In genomic region chr4:109033993-109034392, GRCh38 we compare ENCODE assay signal across 26 cellular contexts.
"Had no signal": no experiment of that assay in that cellular context is flagged by ENCODE, and none has a peak within 500 bp of the region (broad histone marks: within the 10 kb centered on the region; RNA-seq: fewer than 3 reads in every experiment).

No MANE protein-coding gene starts in this region.

- H3K4me3 ChIP-seq: stomach, suprapubic skin, testis, thoracic aorta, thyroid gland, tibial artery, tibial nerve, transverse colon, upper lobe of left lung, upper lobe of right lung, uterus, vagina had no signal

- ATAC-seq: stimulated activated effector memory CD8-positive, alpha-beta T cell treated with anti-CD3 and anti-CD28 coated beads, Interleukin-12 subunit alpha, Interleukin-12 subunit beta, amount 100 ng/mL, for 72 hours; stimulated activated memory B cell treated with anti-CD40 and anti-IgM and Interleukin-4, amounts not matched to agents 10 μg/mL and 1 μg/mL and 100 μg/mL, for 72 hours; stimulated activated naive B cell treated with anti-CD40 and anti-IgM and Interleukin-4, amounts not matched to agents 10 μg/mL and 1 μg/mL and 100 μg/mL, for 72 hours; stimulated activated naive CD8-positive, alpha-beta T cell treated with anti-CD3 and anti-CD28 coated beads, Interleukin-15, amount 100 ng/mL, for 72 hours; stimulated activated naive CD8-positive, alpha-beta T cell treated with anti-CD3 and anti-CD28 coated beads, Interleukin-15, Interleukin-2, amounts not matched to agents 100 U/mL and 50 U/mL, for 24 hours; upper lobe of right lung had no signal

- H3K27ac ChIP-seq: stomach, suprapubic skin, testis, thoracic aorta, thyroid gland, tibial artery, tibial nerve, transverse colon, upper lobe of left lung, upper lobe of right lung, uterus, vagina had no signal

- H3K36me3 ChIP-seq: stomach, suprapubic skin, thoracic aorta, thyroid gland, tibial artery, tibial nerve, transverse colon, upper lobe of left lung, upper lobe of right lung, uterus, vagina had no signal

- DNase-seq: stimulated activated CD4-positive, alpha-beta T cell treated with anti-CD3 and anti-CD28 coated beads, Interleukin-2, amount 100 ng/mL, for 48 hours; stimulated activated CD4-positive, alpha-beta T cell treated with anti-CD3 and anti-CD28 coated beads, Interleukin-4, amount 100 ng/mL, for 1 hour; stimulated activated CD4-positive, alpha-beta T cell treated with anti-CD3 and anti-CD28 coated beads, Interleukin-4, amount 100 ng/mL, for 24 hours; stimulated activated CD4-positive, alpha-beta T cell treated with anti-CD3 and anti-CD28 coated beads, Interleukin-4, amount 100 ng/mL, for 4 hours; stimulated activated CD8-positive, alpha-beta memory T cell treated with anti-CD3 and anti-CD28 coated beads, Interleukin-4, amount 100 ng/mL, for 48 hours; stimulated activated naive B cell treated with anti-CD40 and anti-IgM and Interleukin-4, amounts not matched to agents 10 μg/mL and 1 μg/mL and 100 μg/mL, for 72 hours; stimulated activated naive CD4-positive, alpha-beta T cell; stimulated activated naive CD4-positive, alpha-beta T cell treated with Interleukin-2 at 50 U/mL for 16 hours; stimulated activated naive CD8-positive, alpha-beta T cell treated with anti-CD3 and anti-CD28 coated beads, Interleukin-15, amount 100 ng/mL, for 72 hours; stimulated activated naive CD8-positive, alpha-beta T cell treated with anti-CD3 and anti-CD28 coated beads, Interleukin-15, Interleukin-2, amounts not matched to agents 100 U/mL and 50 U/mL, for 24 hours; stomach; substantia nigra; testis; thyroid gland; tibial artery; transverse colon; trophoblast cell; upper lobe of left lung; upper lobe of right lung; uterus had no signal

- H3K27me3 ChIP-seq: stomach, suprapubic skin, testis, thyroid gland, tibial artery, tibial nerve, transverse colon, upper lobe of left lung, upper lobe of right lung, uterus, vagina had no signal

- H3K9me3 ChIP-seq: stomach, suprapubic skin, testis, thoracic aorta, tibial artery, tibial nerve, transverse colon, upper lobe of left lung, upper lobe of right lung, uterus, vagina had no signal

- H3K4me1 ChIP-seq: stomach, suprapubic skin, testis, thyroid gland, tibial artery, tibial nerve, transverse colon, upper lobe of left lung, upper lobe of right lung, uterus, vagina had no signal
